ENCODE assay signal across 1 cellular context in genomic region chr3:45665101-45665572, GRCh38.
TF ChIP-seq lines count a peak whose summit lies in the region.

No MANE protein-coding gene starts in this region.

TF ChIP-seq in K562, 482 proteins besides CTCF, POLR2A, EP300 and RAD21 (continued from another document and continues in another):
- no peak for TF ChIP-seq ZBTB34 (CRISPR knock-in tag; IDR thresholded peaks at IDR 0.05)
- no peak for TF ChIP-seq MCM2 (IDR thresholded peaks at IDR 0.05; ENCODE audit: low read depth)
- no peak for TF ChIP-seq ZNF3 (CRISPR knock-in tag; IDR thresholded peaks at IDR 0.05)
- TF ChIP-seq ZNF551 (CRISPR knock-in tag; IDR thresholded peaks at IDR 0.05) = no peak
- 0 out of 4 replicates have a peak, but pooled peaks of 1 of the 2 experiments have one; percentile 51 for TF ChIP-seq NONO (IDR thresholded peaks at IDR 0.05; ENCODE audit: low read depth in 2 of 2, low read length in 1 of 2)
- TF ChIP-seq ZMIZ1 (IDR thresholded peaks at IDR 0.05; ENCODE audit: low read depth in 2 of 2, low read length in 2 of 2) = no peak
- TF ChIP-seq U2AF1 (optimal IDR thresholded peaks at IDR 0.05; ENCODE audit: low read depth, low read length) = no peak
- no peak for TF ChIP-seq ZBED1 (IDR thresholded peaks at IDR 0.05)
- peak; percentile 11; the same call in 1 of the 2 replicates for TF ChIP-seq ATF7 (IDR thresholded peaks at IDR 0.05)
- TF ChIP-seq ZNF436 (CRISPR knock-in tag; IDR thresholded peaks at IDR 0.05) = no peak
- no peak for TF ChIP-seq FUS (optimal IDR thresholded peaks at IDR 0.05; ENCODE audit: low read depth, low read length)
- TF ChIP-seq, protein P1, sequence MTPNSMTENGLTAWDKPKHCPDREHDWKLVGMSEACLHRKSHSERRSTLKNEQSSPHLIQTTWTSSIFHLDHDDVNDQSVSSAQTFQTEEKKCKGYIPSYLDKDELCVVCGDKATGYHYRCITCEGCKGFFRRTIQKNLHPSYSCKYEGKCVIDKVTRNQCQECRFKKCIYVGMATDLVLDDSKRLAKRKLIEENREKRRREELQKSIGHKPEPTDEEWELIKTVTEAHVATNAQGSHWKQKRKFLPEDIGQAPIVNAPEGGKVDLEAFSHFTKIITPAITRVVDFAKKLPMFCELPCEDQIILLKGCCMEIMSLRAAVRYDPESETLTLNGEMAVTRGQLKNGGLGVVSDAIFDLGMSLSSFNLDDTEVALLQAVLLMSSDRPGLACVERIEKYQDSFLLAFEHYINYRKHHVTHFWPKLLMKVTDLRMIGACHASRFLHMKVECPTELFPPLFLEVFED (CRISPR knock-in tag; conservative IDR thresholded peaks at IDR 0.05) = no peak
- peak; percentile 100 for TF ChIP-seq NFIC (IDR thresholded peaks at IDR 0.05)
- no peak for TF ChIP-seq ZNF140 (CRISPR knock-in tag; IDR thresholded peaks at IDR 0.05)
- peak; percentile 34; the same call in 1 of the 2 replicates for TF ChIP-seq TFAP4 (CRISPR knock-in tag; IDR thresholded peaks at IDR 0.05; ENCODE audit: borderline replicate concordance)
- TF ChIP-seq NFE2 (IDR thresholded peaks at IDR 0.05; ENCODE audit: low read depth) = peak; percentile 27; the same call in 1 of the 2 replicates
- TF ChIP-seq PTTG1 (tag; IDR thresholded peaks at IDR 0.05; ENCODE audit: low read depth) = no peak
- TF ChIP-seq STAT6 (CRISPR knock-in tag; IDR thresholded peaks at IDR 0.05) = no peak
- TF ChIP-seq PHTF2 (CRISPR knock-in tag; IDR thresholded peaks at IDR 0.05) = no peak
- no peak for TF ChIP-seq NR0B1 (IDR thresholded peaks at IDR 0.05; ENCODE audit: partially characterized antibody)
- TF ChIP-seq ZBTB8A (IDR thresholded peaks at IDR 0.05; ENCODE audit: partially characterized antibody) = no peak
- TF ChIP-seq ZNF586 (CRISPR knock-in tag; conservative IDR thresholded peaks at IDR 0.05) = no peak
- TF ChIP-seq GTF2E2 (tag; IDR thresholded peaks at IDR 0.05) = no peak
- peak; percentile 83 for TF ChIP-seq CTBP1 (IDR thresholded peaks at IDR 0.05; ENCODE audit: borderline replicate concordance)
- no peak for TF ChIP-seq ZBTB7A (IDR thresholded peaks at IDR 0.05; ENCODE audit: borderline replicate concordance, control insufficient read depth, low read depth, low read length)
- no peak for TF ChIP-seq KAT2B (IDR thresholded peaks at IDR 0.05; ENCODE audit: low read depth, low read length)
- TF ChIP-seq, protein P2, sequence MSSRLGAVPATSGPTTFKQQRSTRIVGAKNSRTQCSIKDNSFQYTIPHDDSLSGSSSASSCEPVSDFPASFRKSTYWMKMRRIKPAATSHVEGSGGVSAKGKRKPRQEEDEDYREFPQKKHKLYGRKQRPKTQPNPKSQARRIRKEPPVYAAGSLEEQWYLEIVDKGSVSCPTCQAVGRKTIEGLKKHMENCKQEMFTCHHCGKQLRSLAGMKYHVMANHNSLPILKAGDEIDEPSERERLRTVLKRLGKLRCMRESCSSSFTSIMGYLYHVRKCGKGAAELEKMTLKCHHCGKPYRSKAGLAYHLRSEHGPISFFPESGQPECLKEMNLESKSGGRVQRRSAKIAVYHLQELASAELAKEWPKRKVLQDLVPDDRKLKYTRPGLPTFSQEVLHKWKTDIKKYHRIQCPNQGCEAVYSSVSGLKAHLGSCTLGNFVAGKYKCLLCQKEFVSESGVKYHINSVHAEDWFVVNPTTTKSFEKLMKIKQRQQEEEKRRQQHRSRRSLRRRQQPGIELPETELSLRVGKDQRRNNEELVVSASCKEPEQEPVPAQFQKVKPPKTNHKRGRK (tag; IDR thresholded peaks at IDR 0.05) = 0 out of 2 replicates have a peak, but pooled peaks have one; percentile 30
- no peak for TF ChIP-seq TARDBP (IDR thresholded peaks at IDR 0.05)
- no peak for TF ChIP-seq KLF16 (IDR thresholded peaks at IDR 0.05)
- TF ChIP-seq HDAC3 (IDR thresholded peaks at IDR 0.05; ENCODE audit: borderline replicate concordance, partially characterized antibody) = no peak
- TF ChIP-seq TAF15 (IDR thresholded peaks at IDR 0.05; ENCODE audit: low read depth, low read length) = no peak
- no peak for TF ChIP-seq ZNF639 (CRISPR knock-in tag; conservative IDR thresholded peaks at IDR 0.05 in 1 of 2, IDR thresholded peaks at IDR 0.05 in 1 of 2)
- TF ChIP-seq, protein P3, sequence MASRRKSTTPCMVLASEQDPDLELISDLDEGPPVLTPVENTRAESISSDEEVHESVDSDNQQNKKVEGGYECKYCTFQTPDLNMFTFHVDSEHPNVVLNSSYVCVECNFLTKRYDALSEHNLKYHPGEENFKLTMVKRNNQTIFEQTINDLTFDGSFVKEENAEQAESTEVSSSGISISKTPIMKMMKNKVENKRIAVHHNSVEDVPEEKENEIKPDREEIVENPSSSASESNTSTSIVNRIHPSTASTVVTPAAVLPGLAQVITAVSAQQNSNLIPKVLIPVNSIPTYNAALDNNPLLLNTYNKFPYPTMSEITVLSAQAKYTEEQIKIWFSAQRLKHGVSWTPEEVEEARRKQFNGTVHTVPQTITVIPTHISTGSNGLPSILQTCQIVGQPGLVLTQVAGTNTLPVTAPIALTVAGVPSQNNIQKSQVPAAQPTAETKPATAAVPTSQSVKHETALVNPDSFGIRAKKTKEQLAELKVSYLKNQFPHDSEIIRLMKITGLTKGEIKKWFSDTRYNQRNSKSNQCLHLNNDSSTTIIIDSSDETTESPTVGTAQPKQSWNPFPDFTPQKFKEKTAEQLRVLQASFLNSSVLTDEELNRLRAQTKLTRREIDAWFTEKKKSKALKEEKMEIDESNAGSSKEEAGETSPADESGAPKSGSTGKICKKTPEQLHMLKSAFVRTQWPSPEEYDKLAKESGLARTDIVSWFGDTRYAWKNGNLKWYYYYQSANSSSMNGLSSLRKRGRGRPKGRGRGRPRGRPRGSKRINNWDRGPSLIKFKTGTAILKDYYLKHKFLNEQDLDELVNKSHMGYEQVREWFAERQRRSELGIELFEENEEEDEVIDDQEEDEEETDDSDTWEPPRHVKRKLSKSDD (conservative IDR thresholded peaks at IDR 0.05; ENCODE audit: low read length) = no peak
- no peak for TF ChIP-seq CXXC5 (CRISPR knock-in tag; IDR thresholded peaks at IDR 0.05)
- TF ChIP-seq SMARCC2 (IDR thresholded peaks at IDR 0.05; ENCODE audit: low read depth) = no peak
- no peak for TF ChIP-seq ZNF347 (CRISPR knock-in tag; IDR thresholded peaks at IDR 0.05; ENCODE audit: low read depth)
- TF ChIP-seq CBFA2T3 (IDR thresholded peaks at IDR 0.05) = no peak
- peak; percentile 10 for TF ChIP-seq RBBP5 (IDR thresholded peaks at IDR 0.05; ENCODE audit: borderline replicate concordance, insufficient read depth, low read length, poor library complexity, severe bottlenecking)
- peak in 1 of 2 experiments; percentile 58; a peak in 1 of 4 replicates for TF ChIP-seq MLLT1 (IDR thresholded peaks at IDR 0.05)
- TF ChIP-seq TAF9B (IDR thresholded peaks at IDR 0.05; ENCODE audit: partially characterized antibody) = no peak
